In genomic region chrX:152632445-152633097, GRCh38 we compare ENCODE assay signal across 8 cellular contexts. TPM values are rescaled to one million over a fixed set of nuclear protein-coding genes. Genes with fewer than 3 reads are reported as not detected.
DNase-seq lines count a peak whose midpoint lies in the region; ATAC-seq and TF ChIP-seq lines count a peak whose summit lies in the region.

No MANE protein-coding gene starts in this region.

- BruUV-seq in IMR-90 (replicated peaks; lab: Mats Ljungman, UMichigan) = no TSS peak

- H4K91ac ChIP-seq in IMR-90 (ENCODE audit: insufficient read depth, low read depth, low read length) = no peak overlapping the region

- no peaks in the 10 kb centered on the region for H4K20me1 ChIP-seq in IMR-90 (ENCODE audit: insufficient read depth, low read length)

- no peaks in the 10 kb centered on the region for H3K9me3 ChIP-seq in IMR-90 (ENCODE audit: control insufficient read depth, insufficient read depth, low read length)
- no peaks in the 10 kb centered on the region for H3K9me3 ChIP-seq in vagina

- no peak overlapping the region for H3K18ac ChIP-seq in IMR-90 (ENCODE audit: low read depth, low read length)

- H2BK120ac ChIP-seq in IMR-90 (ENCODE audit: low read depth, low read length) = no peak overlapping the region

- H2BK20ac ChIP-seq in IMR-90 (ENCODE audit: low read depth, low read length) = no peak overlapping the region

- intact Hi-C loops in IMR-90 (cut with micrococcal nuclease) = loop anchor here (1.0 kb wide), 1 partner anchor 1481 kb away; no protein-coding TSS in a partner anchor
- intact Hi-C loops in vagina (cut with DNase I) = loop anchor here (5.0 kb wide), 1 partner anchor 875 kb away; no protein-coding TSS in a partner anchor

- no peak overlapping the region for H2BK15ac ChIP-seq in IMR-90 (ENCODE audit: low read depth, low read length)

- TF ChIP-seq CTCF in IMR-90 (conservative IDR thresholded peaks at IDR 0.05; ENCODE audit: low read depth, low read length) = peak; percentile 71
- TF ChIP-seq CTCF in vagina (IDR thresholded peaks at IDR 0.05) = peak; percentile 52 to 62 (median 53)

- H3K4me3 ChIP-seq in IMR-90 (ENCODE audit: insufficient read depth, low read depth, low read length) (no peak overlapping the region), vagina (no peak overlapping the region)

- no peak overlapping the region for H3K4ac ChIP-seq in IMR-90 (ENCODE audit: low read depth, low read length)

- TF ChIP-seq POLR2A in IMR-90 (IDR thresholded peaks at IDR 0.05; ENCODE audit: low read depth, low read length) (no peak), vagina (IDR thresholded peaks at IDR 0.05) (no peak)

- CTCF ChIA-PET in IMR-90 (lab: Yijun Ruan, JAX) = interaction anchor here (0.5 to 1.3 kb wide), 6 partner anchors 9 to 1485 kb away, joined by 3 to 5 read pairs (median 3); no protein-coding TSS in a partner anchor

- TF ChIP-seq RAD21 in IMR-90 (IDR thresholded peaks at IDR 0.05; ENCODE audit: low read length) = peak; percentile 60

- dilution Hi-C loops in IMR-90 (cut with HindIII; ENCODE audit: low sequenced_read_pairs, unreplicated experiment) = no loop called here

- peak; percentile 13 for DNase-seq in activated gamma-delta T cell treated with Interleukin-2 at 50 U/mL for 16 hours
- DNase-seq in activated gamma-delta T cell (lab: John Stamatoyannopoulos, UW) = no peak
- peak; percentile 24 for DNase-seq in IMR-90
- DNase-seq in T1000 (lab: John Stamatoyannopoulos, UW) = peak; percentile 15
- DNase-seq in dermis blood vessel endothelial cell = peak; percentile 62
- peak; percentile 56 for DNase-seq in mucosa of gallbladder (ENCODE audit: low spot score)
- peak; percentile 6 to 52 for DNase-seq in vagina (ENCODE audit: extremely low spot score in 2 of 2)

- no peak overlapping the region for H3K9ac ChIP-seq in IMR-90 (ENCODE audit: low read depth, low read length)

- H3K56ac ChIP-seq in IMR-90 (ENCODE audit: extremely low read depth, insufficient read depth, low read length) = no peak overlapping the region

- no peak overlapping the region for H4K8ac ChIP-seq in IMR-90 (ENCODE audit: low read depth in 2 of 2, low read length in 2 of 2)

- no peak overlapping the region for H3K14ac ChIP-seq in IMR-90 (replicated peaks; ENCODE audit: low read depth, low read length)

- no peaks in the 10 kb centered on the region for H3K36me3 ChIP-seq in IMR-90 (ENCODE audit: control insufficient read depth, insufficient read depth, low read length)
- no peaks in the 10 kb centered on the region for H3K36me3 ChIP-seq in vagina

- ATAC-seq in IMR-90 (ENCODE audit: low read depth) (peak; percentile 70; the same call in 1 of the 2 replicates), GM21737 (IDR thresholded peaks at IDR 0.05; ENCODE audit: unreplicated experiment) (no peak)

- no peak overlapping the region for H4K5ac ChIP-seq in IMR-90 (ENCODE audit: low read depth, low read length)

- H3K79me1 ChIP-seq in IMR-90 (ENCODE audit: low read depth in 1 of 2, low read length in 2 of 2) = no peaks in the 10 kb centered on the region

- H3K27me3 ChIP-seq in IMR-90 (ENCODE audit: control insufficient read depth, insufficient read depth, low read length) (no peaks in the 10 kb centered on the region), vagina (no peaks in the 10 kb centered on the region)

- H3K23ac ChIP-seq in IMR-90 (ENCODE audit: low read depth, low read length) = no peak overlapping the region

- no peak overlapping the region for H2BK5ac ChIP-seq in IMR-90 (ENCODE audit: low read depth, low read length, poor library complexity, severe bottlenecking)

- no peak overlapping the region for H2AFZ ChIP-seq in IMR-90 (replicated peaks; ENCODE audit: low read length, poor library complexity)

- H2AK9ac ChIP-seq in IMR-90 (replicated peaks; ENCODE audit: low read depth, low read length, poor library complexity) = no peak overlapping the region

- WGBS in IMR-90 (ENCODE audit: extremely low coverage in 2 of 2, insufficient read length in 1 of 2), 2 experiments = no CpG with 5 or more reads among the region's 7 CpGs

- H3K4me1 ChIP-seq in IMR-90 (ENCODE audit: control insufficient read depth, insufficient read depth, low read length) = no peaks in the 10 kb centered on the region
- no peaks in the 10 kb centered on the region for H3K4me1 ChIP-seq in vagina

- H2AK5ac ChIP-seq in IMR-90 (ENCODE audit: low read depth, low read length) = no peak overlapping the region

- H3K4me2 ChIP-seq in IMR-90 (ENCODE audit: low read depth, low read length) = no peak overlapping the region

- no peaks in the 10 kb centered on the region for H3K9me1 ChIP-seq in IMR-90 (ENCODE audit: insufficient read depth, low read length)

- H3K27ac ChIP-seq in IMR-90 (ENCODE audit: insufficient read depth, low read length) = no peak overlapping the region
- no peak overlapping the region for H3K27ac ChIP-seq in vagina

- in situ Hi-C loops in IMR-90 (cut with MboI; ENCODE audit: low sequenced_read_pairs) = loop anchor here (10.0 to 25.0 kb wide), 2 partner anchors 870 to 1478 kb away; no protein-coding TSS in a partner anchor

- POLR2A ChIA-PET in IMR-90 (lab: Charles Lee; ENCODE audit: unreplicated experiment) = no interaction called here

TF ChIP-seq in IMR-90, 13 proteins besides CTCF, POLR2A, EP300 and RAD21:
- TF ChIP-seq RFX5 (IDR thresholded peaks at IDR 0.05; ENCODE audit: low read depth, low read length) (no peak), MAZ (IDR thresholded peaks at IDR 0.05; ENCODE audit: borderline replicate concordance, low read depth, low read length) (no peak), MXI1 (IDR thresholded peaks at IDR 0.05; ENCODE audit: borderline replicate concordance, low read depth, low read length) (no peak), SMC3 (IDR thresholded peaks at IDR 0.05; ENCODE audit: low read depth, low read length) (peak; percentile 68), RCOR1 (IDR thresholded peaks at IDR 0.05; ENCODE audit: insufficient replicate concordance, low read length) (no peak), NFE2L2 (IDR thresholded peaks at IDR 0.05; ENCODE audit: low read depth, low read length) (no peak)

RNA-seq across cellular contexts. Expression of gene GABRQ, which starts 5.1 kb away (rescaled TPM):
- total RNA-seq in IMR-90 (2012; rRNA removed) = under 0.01 TPM in 1 of 2 replicates, not detected in the other
- 0.03 TPM in 2 replicates for polyA plus RNA-seq in IMR-90 (2012; rRNA removed)
- polyA plus RNA-seq in IMR-90 (2012; cell fraction: cytosol; rRNA removed) = 0.01 TPM in 2 replicates
- polyA plus RNA-seq in IMR-90 (2012; cell fraction: nucleus; rRNA removed; ENCODE audit: low replicate concordance) = 0.01 and 0.06 TPM in 2 replicates
- total RNA-seq in dermis blood vessel endothelial cell = not detected in 2 replicates
- 0.03 TPM for total RNA-seq in mucosa of gallbladder
- 1.2 TPM for total RNA-seq in vagina
